ENCODE assay signal across 1 cellular context in the genomic region with DNA sequence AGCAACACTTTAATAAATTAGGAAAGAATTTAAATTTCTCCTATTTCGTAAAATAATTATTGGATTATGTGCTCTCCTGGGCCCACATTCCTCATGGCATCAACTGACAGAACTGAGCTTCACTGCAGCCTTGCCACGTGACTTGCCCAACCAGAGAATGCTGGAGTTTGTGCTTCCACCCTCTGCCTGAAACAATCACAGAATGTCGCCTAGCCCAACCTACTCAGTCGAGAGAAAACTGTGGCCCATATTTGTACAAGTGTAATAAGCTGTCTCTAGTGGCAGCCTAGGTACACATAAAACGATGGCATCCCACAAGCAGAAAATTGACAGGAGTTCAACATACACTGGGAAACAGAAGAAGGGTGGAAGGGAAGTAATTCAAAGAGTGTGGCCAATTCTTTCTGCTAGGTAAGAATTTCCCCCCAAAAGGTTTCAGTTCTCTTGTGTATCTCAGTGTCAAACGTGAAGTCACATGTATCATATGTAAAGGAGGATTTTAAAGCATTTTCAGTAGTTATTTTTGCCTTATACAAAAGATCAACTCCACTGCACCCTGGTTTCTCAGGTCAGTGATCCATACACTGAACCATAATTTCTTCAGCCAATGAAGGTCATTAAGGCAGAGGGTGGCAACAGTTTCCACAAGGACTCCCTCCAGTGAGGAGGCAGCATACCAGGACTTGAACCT.
TF ChIP-seq lines count a peak whose summit lies in the region.

No MANE protein-coding gene starts in this region.

TF ChIP-seq in HepG2, 621 proteins besides CTCF, POLR2A, EP300 and RAD21 (continued from another document):
- TF ChIP-seq ZFYVE20 (CRISPR knock-in tag; IDR thresholded peaks at IDR 0.05; ENCODE audit: borderline replicate concordance, low read depth) (no peak), MIER3 (CRISPR knock-in tag; IDR thresholded peaks at IDR 0.05; ENCODE audit: borderline replicate concordance) (no peak), NFE2L1 (CRISPR knock-in tag; IDR thresholded peaks at IDR 0.05; ENCODE audit: borderline replicate concordance) (no peak), TCF12 (IDR thresholded peaks at IDR 0.05) (no peak), TCF12 (CRISPR knock-in tag; IDR thresholded peaks at IDR 0.05) (no peak), GATA4 (IDR thresholded peaks at IDR 0.05; ENCODE audit: borderline replicate concordance, low read depth) (no peak), IKZF1 (IDR thresholded peaks at IDR 0.05) (no peak), ZNF264 (CRISPR knock-in tag; IDR thresholded peaks at IDR 0.05) (no peak), HHEX (CRISPR knock-in tag; IDR thresholded peaks at IDR 0.05) (no peak), HNRNPH1 (optimal IDR thresholded peaks at IDR 0.05; ENCODE audit: low read depth, low read length) (no peak), GTF2F1 (IDR thresholded peaks at IDR 0.05; ENCODE audit: low read length) (no peak), NFRKB (IDR thresholded peaks at IDR 0.05) (no peak), RFXANK (CRISPR knock-in tag; IDR thresholded peaks at IDR 0.05) (no peak)
- TF ChIP-seq, protein P1, sequence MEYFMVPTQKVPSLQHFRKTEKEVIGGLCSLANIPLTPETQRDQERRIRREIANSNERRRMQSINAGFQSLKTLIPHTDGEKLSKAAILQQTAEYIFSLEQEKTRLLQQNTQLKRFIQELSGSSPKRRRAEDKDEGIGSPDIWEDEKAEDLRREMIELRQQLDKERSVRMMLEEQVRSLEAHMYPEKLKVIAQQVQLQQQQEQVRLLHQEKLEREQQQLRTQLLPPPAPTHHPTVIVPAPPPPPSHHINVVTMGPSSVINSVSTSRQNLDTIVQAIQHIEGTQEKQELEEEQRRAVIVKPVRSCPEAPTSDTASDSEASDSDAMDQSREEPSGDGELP (IDR thresholded peaks at IDR 0.05; ENCODE audit: borderline replicate concordance, low read depth): no peak
- TF ChIP-seq, protein P2, sequence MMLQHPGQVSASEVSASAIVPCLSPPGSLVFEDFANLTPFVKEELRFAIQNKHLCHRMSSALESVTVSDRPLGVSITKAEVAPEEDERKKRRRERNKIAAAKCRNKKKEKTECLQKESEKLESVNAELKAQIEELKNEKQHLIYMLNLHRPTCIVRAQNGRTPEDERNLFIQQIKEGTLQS (CRISPR knock-in tag; IDR thresholded peaks at IDR 0.05): no peak
- TF ChIP-seq, protein P3, sequence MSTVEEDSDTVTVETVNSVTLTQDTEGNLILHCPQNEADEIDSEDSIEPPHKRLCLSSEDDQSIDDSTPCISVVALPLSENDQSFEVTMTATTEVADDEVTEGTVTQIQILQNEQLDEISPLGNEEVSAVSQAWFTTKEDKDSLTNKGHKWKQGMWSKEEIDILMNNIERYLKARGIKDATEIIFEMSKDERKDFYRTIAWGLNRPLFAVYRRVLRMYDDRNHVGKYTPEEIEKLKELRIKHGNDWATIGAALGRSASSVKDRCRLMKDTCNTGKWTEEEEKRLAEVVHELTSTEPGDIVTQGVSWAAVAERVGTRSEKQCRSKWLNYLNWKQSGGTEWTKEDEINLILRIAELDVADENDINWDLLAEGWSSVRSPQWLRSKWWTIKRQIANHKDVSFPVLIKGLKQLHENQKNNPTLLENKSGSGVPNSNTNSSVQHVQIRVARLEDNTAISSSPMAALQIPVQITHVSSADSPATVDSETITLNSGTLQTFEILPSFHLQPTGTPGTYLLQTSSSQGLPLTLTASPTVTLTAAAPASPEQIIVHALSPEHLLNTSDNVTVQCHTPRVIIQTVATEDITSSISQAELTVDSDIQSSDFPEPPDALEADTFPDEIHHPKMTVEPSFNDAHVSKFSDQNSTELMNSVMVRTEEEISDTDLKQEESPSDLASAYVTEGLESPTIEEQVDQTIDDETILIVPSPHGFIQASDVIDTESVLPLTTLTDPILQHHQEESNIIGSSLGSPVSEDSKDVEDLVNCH (CRISPR knock-in tag; IDR thresholded peaks at IDR 0.05): no peak
- TF ChIP-seq, protein P4, sequence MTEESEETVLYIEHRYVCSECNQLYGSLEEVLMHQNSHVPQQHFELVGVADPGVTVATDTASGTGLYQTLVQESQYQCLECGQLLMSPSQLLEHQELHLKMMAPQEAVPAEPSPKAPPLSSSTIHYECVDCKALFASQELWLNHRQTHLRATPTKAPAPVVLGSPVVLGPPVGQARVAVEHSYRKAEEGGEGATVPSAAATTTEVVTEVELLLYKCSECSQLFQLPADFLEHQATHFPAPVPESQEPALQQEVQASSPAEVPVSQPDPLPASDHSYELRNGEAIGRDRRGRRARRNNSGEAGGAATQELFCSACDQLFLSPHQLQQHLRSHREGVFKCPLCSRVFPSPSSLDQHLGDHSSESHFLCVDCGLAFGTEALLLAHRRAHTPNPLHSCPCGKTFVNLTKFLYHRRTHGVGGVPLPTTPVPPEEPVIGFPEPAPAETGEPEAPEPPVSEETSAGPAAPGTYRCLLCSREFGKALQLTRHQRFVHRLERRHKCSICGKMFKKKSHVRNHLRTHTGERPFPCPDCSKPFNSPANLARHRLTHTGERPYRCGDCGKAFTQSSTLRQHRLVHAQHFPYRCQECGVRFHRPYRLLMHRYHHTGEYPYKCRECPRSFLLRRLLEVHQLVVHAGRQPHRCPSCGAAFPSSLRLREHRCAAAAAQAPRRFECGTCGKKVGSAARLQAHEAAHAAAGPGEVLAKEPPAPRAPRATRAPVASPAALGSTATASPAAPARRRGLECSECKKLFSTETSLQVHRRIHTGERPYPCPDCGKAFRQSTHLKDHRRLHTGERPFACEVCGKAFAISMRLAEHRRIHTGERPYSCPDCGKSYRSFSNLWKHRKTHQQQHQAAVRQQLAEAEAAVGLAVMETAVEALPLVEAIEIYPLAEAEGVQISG (CRISPR knock-in tag; IDR thresholded peaks at IDR 0.05): no peak
- TF ChIP-seq, protein P5, sequence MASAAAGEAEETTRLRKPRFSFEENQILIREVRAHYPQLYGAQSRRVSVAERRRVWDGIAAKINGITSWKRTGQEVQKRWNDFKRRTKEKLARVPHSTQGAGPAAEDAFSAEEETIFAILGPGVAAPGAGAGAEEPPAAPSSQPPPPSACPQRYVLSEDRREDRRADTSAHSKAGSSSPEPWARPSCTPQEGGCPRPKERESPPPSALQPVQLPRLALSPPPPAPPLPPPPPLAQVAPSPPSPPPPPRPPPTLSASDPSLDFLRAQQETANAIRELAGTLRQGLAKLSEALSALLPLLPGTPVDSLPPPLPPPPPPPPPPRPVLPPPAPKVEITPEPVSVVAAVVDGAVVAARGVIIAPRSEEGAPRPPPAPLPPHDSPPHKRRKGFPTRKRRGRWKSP (CRISPR knock-in tag; IDR thresholded peaks at IDR 0.05): no peak
TF ChIP-seq in HepG2: peak in this region for 0.
